ENCODE assay signal across 36 cellular contexts in genomic region chr13:32962342-32962741, GRCh38.
"Had no signal": no experiment of that assay in that cellular context is flagged by ENCODE, and none has a peak within 500 bp of the region (broad histone marks: within the 10 kb centered on the region; RNA-seq: fewer than 3 reads in every experiment).

No MANE protein-coding gene starts in this region.

- H3K4me1 ChIP-seq: adrenal gland, ascending aorta, body of pancreas, breast epithelium had no signal

- DNase-seq: activated B cell treated with CpG ODN at 0.5 μM for 24 hours; activated CD4-positive, alpha-beta memory T cell treated with anti-CD3 and anti-CD28 coated beads for 36 hours; activated CD4-positive, alpha-beta T cell treated with anti-CD3 and anti-CD28 coated beads for 4 hours; activated CD4-positive, alpha-beta T cell treated with anti-CD3 and anti-CD28 coated beads, Interleukin-2, amount 10 ng/mL, durations not matched to agents 24 days and 14 days; activated CD4-positive, alpha-beta T cell treated with anti-CD3 and anti-CD28 coated beads, Interleukin-2, amount 50 U/mL, for 1 hour; activated CD4-positive, alpha-beta T cell treated with anti-CD3 and anti-CD28 coated beads, Interleukin-2, amount 50 U/mL, for 4 hours; activated CD4-positive, CD25-positive, alpha-beta regulatory T cell treated with anti-CD3 and anti-CD28 coated beads, Interleukin-2, amount 50 U/mL, for 72 hours; activated CD8-positive, alpha-beta memory T cell treated with anti-CD3 and anti-CD28 coated beads, Interleukin-2, amount 50 U/mL, for 4 hours; activated CD8-positive, alpha-beta T cell treated with anti-CD3 and anti-CD28 coated beads for 36 hours; activated effector memory CD4-positive, alpha-beta T cell treated with anti-CD3 and anti-CD28 coated beads, Interleukin-2, amount 50 U/mL, for 16 hours; activated gamma-delta T cell treated with Interleukin-2 at 50 U/mL for 16 hours; activated naive CD4-positive, alpha-beta T cell; activated naive CD4-positive, alpha-beta T cell treated with anti-CD3 and anti-CD28 coated beads for 36 hours; activated naive CD4-positive, alpha-beta T cell treated with anti-CD3 and anti-CD28 coated beads, Interleukin-2, amount 50 U/mL, for 16 hours; activated naive CD8-positive, alpha-beta T cell treated with anti-CD3 and anti-CD28 coated beads for 36 hours; activated T-cell treated with anti-CD3 and anti-CD28 coated beads for 4 hours; activated T-cell treated with anti-CD3 and anti-CD28 coated beads, Interleukin-2, amount 50 U/mL, for 1 hour; activated T-cell treated with anti-CD3 and anti-CD28 coated beads, Interleukin-2, amount 50 U/mL, for 4 hours; activated T-cell treated with anti-CD3 and anti-CD28 coated beads, Interleukin-2, amount 50 U/mL, for 72 hours; adrenal gland; amygdala; anterior cingulate cortex; body of pancreas; brain microvascular endothelial cell; central memory CD4-positive, alpha-beta T cell; T-helper 1 cell; T-helper 2 cell; T-helper 9 cell had no signal

- H3K4me1 Mint-ChIP-seq: activated B cell treated with CpG ODN at 0.5 μM for 24 hours; activated CD4-positive, alpha-beta T cell treated with anti-CD3 and anti-CD28 coated beads, Interleukin-2, amount 10 ng/mL, durations not matched to agents 24 days and 14 days; activated naive CD8-positive, alpha-beta T cell treated with anti-CD3 and anti-CD28 coated beads for 36 hours; activated T-helper 17 cell treated with anti-CD3 and anti-CD28 coated beads, Interleukin-2, amount 50 U/mL, for 72 hours had no signal

- H3K4me3 Mint-ChIP-seq: activated B cell treated with CpG ODN at 0.5 μM for 24 hours; activated CD4-positive, alpha-beta memory T cell treated with anti-CD3 and anti-CD28 coated beads for 36 hours; activated CD4-positive, alpha-beta T cell treated with anti-CD3 and anti-CD28 coated beads, Interleukin-2, amount 10 ng/mL, durations not matched to agents 24 days and 14 days; activated CD8-positive, alpha-beta T cell treated with anti-CD3 and anti-CD28 coated beads for 36 hours; activated naive CD4-positive, alpha-beta T cell treated with anti-CD3 and anti-CD28 coated beads for 36 hours; activated naive CD8-positive, alpha-beta T cell treated with anti-CD3 and anti-CD28 coated beads for 36 hours; activated T-cell treated with anti-CD3 and anti-CD28 coated beads, Interleukin-2, amount 50 U/mL, for 4 hours; activated T-cell treated with anti-CD3 and anti-CD28 coated beads, Interleukin-2, amount 50 U/mL, for 72 hours; activated T-helper 1 cell treated with anti-CD3 and anti-CD28 coated beads, Interleukin-12 subunit alpha, Interleukin-12 subunit beta, Interleukin-2, Interleukin-4 antibody, amounts not matched to agents 30 ng/mL and 10 ng/mL and 1 ng/mL, durations not matched to agents 14 hours and 24 hours and 36 hours; activated T-helper 17 cell treated with anti-CD3 and anti-CD28 coated beads, Interleukin-2, amount 50 U/mL, for 72 hours; T-helper 1 cell treated with Interleukin-12 subunit alpha and Interleukin-12 subunit beta and Interleukin-4 antibody, amounts not matched to agents 30 μg/mL and 1 μg/mL, for 36 hours; T-helper 2 cell treated with Interferon-gamma antibody and Interleukin-4, amounts not matched to agents 5 μg/mL and 100 μg/mL, for 36 hours had no signal

- H3K9me3 ChIP-seq: adrenal gland, ascending aorta, body of pancreas, breast epithelium had no signal

- H3K27ac ChIP-seq: adrenal gland, ascending aorta, body of pancreas, brain microvascular endothelial cell, breast epithelium, VCaP had no signal

- H3K36me3 Mint-ChIP-seq: activated CD4-positive, alpha-beta memory T cell treated with anti-CD3 and anti-CD28 coated beads for 36 hours; activated naive CD4-positive, alpha-beta T cell treated with anti-CD3 and anti-CD28 coated beads, Interleukin-2, amount 50 U/mL, for 72 hours; activated naive CD8-positive, alpha-beta T cell treated with anti-CD3 and anti-CD28 coated beads for 36 hours had no signal

- H3K27ac Mint-ChIP-seq: activated B cell treated with CpG ODN at 0.5 μM for 24 hours; activated CD4-positive, alpha-beta memory T cell treated with anti-CD3 and anti-CD28 coated beads for 36 hours; activated CD4-positive, alpha-beta T cell treated with anti-CD3 and anti-CD28 coated beads, Interleukin-2, amount 10 ng/mL, durations not matched to agents 24 days and 14 days; activated CD8-positive, alpha-beta T cell treated with anti-CD3 and anti-CD28 coated beads for 36 hours; activated naive CD4-positive, alpha-beta T cell treated with anti-CD3 and anti-CD28 coated beads for 36 hours; activated naive CD4-positive, alpha-beta T cell treated with anti-CD3 and anti-CD28 coated beads, Interleukin-2, amount 50 U/mL, for 72 hours; activated naive CD8-positive, alpha-beta T cell treated with anti-CD3 and anti-CD28 coated beads for 36 hours; activated T-cell treated with anti-CD3 and anti-CD28 coated beads, Interleukin-2, amount 50 U/mL, for 72 hours; activated T-helper 1 cell treated with anti-CD3 and anti-CD28 coated beads, Interleukin-12 subunit alpha, Interleukin-12 subunit beta, Interleukin-2, Interleukin-4 antibody, amounts not matched to agents 30 ng/mL and 10 ng/mL and 1 ng/mL, durations not matched to agents 14 hours and 24 hours and 36 hours; activated T-helper 17 cell treated with anti-CD3 and anti-CD28 coated beads, Interleukin-2, amount 50 U/mL, for 72 hours; T-helper 1 cell treated with Interleukin-12 subunit alpha and Interleukin-12 subunit beta and Interleukin-4 antibody, amounts not matched to agents 30 μg/mL and 1 μg/mL, for 36 hours; T-helper 2 cell treated with Interferon-gamma antibody and Interleukin-4, amounts not matched to agents 5 μg/mL and 100 μg/mL, for 36 hours had no signal

- H3K27me3 ChIP-seq: adrenal gland, ascending aorta, body of pancreas, brain microvascular endothelial cell, breast epithelium had no signal

- H3K9me3 Mint-ChIP-seq: activated B cell treated with CpG ODN at 0.5 μM for 24 hours; activated CD4-positive, alpha-beta memory T cell treated with anti-CD3 and anti-CD28 coated beads for 36 hours; activated CD8-positive, alpha-beta T cell treated with anti-CD3 and anti-CD28 coated beads for 36 hours; activated naive CD4-positive, alpha-beta T cell treated with anti-CD3 and anti-CD28 coated beads for 36 hours; activated naive CD4-positive, alpha-beta T cell treated with anti-CD3 and anti-CD28 coated beads, Interleukin-2, amount 50 U/mL, for 72 hours; activated naive CD8-positive, alpha-beta T cell treated with anti-CD3 and anti-CD28 coated beads for 36 hours; activated T-cell treated with anti-CD3 and anti-CD28 coated beads, Interleukin-2, amount 50 U/mL, for 4 hours; activated T-cell treated with anti-CD3 and anti-CD28 coated beads, Interleukin-2, amount 50 U/mL, for 72 hours; activated T-helper 1 cell treated with anti-CD3 and anti-CD28 coated beads, Interleukin-12 subunit alpha, Interleukin-12 subunit beta, Interleukin-2, Interleukin-4 antibody, amounts not matched to agents 30 ng/mL and 10 ng/mL and 1 ng/mL, durations not matched to agents 14 hours and 24 hours and 36 hours; activated T-helper 17 cell treated with anti-CD3 and anti-CD28 coated beads, Interleukin-2, amount 50 U/mL, for 72 hours; T-helper 1 cell treated with Interleukin-12 subunit alpha and Interleukin-12 subunit beta and Interleukin-4 antibody, amounts not matched to agents 30 μg/mL and 1 μg/mL, for 36 hours; T-helper 2 cell treated with Interferon-gamma antibody and Interleukin-4, amounts not matched to agents 5 μg/mL and 100 μg/mL, for 36 hours had no signal

- H3K27me3 Mint-ChIP-seq: activated CD8-positive, alpha-beta T cell treated with anti-CD3 and anti-CD28 coated beads for 36 hours; activated naive CD8-positive, alpha-beta T cell treated with anti-CD3 and anti-CD28 coated beads for 36 hours had no signal
